Comparison of ENCODE assay signal across 14 cellular contexts in genomic region chr22:44906999-44907644, GRCh38.
DNase-seq lines count a peak whose midpoint lies in the region; ATAC-seq and TF ChIP-seq lines count a peak whose summit lies in the region.
"Had no signal": no experiment of that assay in that cellular context is flagged by ENCODE, and none has a peak within 500 bp of the region (broad histone marks: within the 10 kb centered on the region; RNA-seq: fewer than 3 reads in every experiment).

No MANE protein-coding gene starts in this region.

- ATAC-seq in HG03280 (IDR thresholded peaks at IDR 0.05; ENCODE audit: unreplicated experiment), result no peak
- ATAC-seq in HG03378 (IDR thresholded peaks at IDR 0.05; ENCODE audit: unreplicated experiment), result no peak
- ATAC-seq: GM12878 had no signal

- H3K4ac ChIP-seq in neuronal stem cell (ENCODE audit: low read length), result no peak overlapping the region

- peak overlapping the region; percentile 59 for H4K91ac ChIP-seq in neuronal stem cell (ENCODE audit: low read depth, low read length, poor library complexity)

- H3K4me1 ChIP-seq in right atrium auricular region, result no peaks in the 10 kb centered on the region
- H3K4me1 ChIP-seq in neuronal stem cell (ENCODE audit: control insufficient read depth in 2 of 2, insufficient read depth in 1 of 2, low read depth in 1 of 2, low read length in 2 of 2), result no peaks in the 10 kb centered on the region

- H3K79me1 ChIP-seq in neuronal stem cell (ENCODE audit: low read depth, low read length), result no peaks in the 10 kb centered on the region

- no peaks in the 10 kb centered on the region for H3K36me3 ChIP-seq in right atrium auricular region
- H3K36me3 ChIP-seq in neuronal stem cell (replicated peaks in 1 of 2; ENCODE audit: control insufficient read depth in 2 of 2, insufficient read depth in 2 of 2, low read length in 2 of 2), result peaks cover 48 to 93% of the 10 kb centered on the region in 2 donors

- DNase-seq in cardiac septum (ENCODE audit: low spot score) (peak; percentile 33), right atrium auricular region (ENCODE audit: low spot score) (no peak), islet precursor cell (peak; percentile 41), neuronal stem cell (ENCODE audit: low spot score) (no peak), NCI-H1694 (lab: John Stamatoyannopoulos, UW) (no peak), A172 (ENCODE audit: low spot score) (no peak)
- DNase-seq: AML-193, C1 segment of cervical spinal cord, Calu3, DMS79 had no signal

- H4K8ac ChIP-seq in neuronal stem cell (ENCODE audit: low read depth, low read length), result no peak overlapping the region

- peak overlapping the region; percentile 49 for H2BK5ac ChIP-seq in neuronal stem cell (ENCODE audit: low read length)

- H3K23ac ChIP-seq in neuronal stem cell (ENCODE audit: low read depth, low read length, poor library complexity), result peak overlapping the region; percentile 37

- TF ChIP-seq CTCF in right atrium auricular region (IDR thresholded peaks at IDR 0.05), result no peak

- intact Hi-C loops in cardiac septum (cut with DNase I), result no loop called here

- H3K9me3 ChIP-seq in right atrium auricular region (peaks cover 0 to 6% of the 10 kb centered on the region in 2 donors), neuronal stem cell (replicated peaks in 1 of 2; ENCODE audit: control insufficient read depth in 2 of 2, insufficient read depth in 1 of 2, low read depth in 1 of 2, low read length in 2 of 2) (peaks cover 6 to 17% of the 10 kb centered on the region in 2 donors)

- H2BK120ac ChIP-seq in neuronal stem cell (ENCODE audit: low read depth, low read length), result no peak overlapping the region

- H3K4me2 ChIP-seq in neuronal stem cell (ENCODE audit: insufficient read depth, low read length, poor library complexity, severe bottlenecking), result no peak overlapping the region

- no CpG with 5 or more reads among the region's 18 CpGs for WGBS in neuronal stem cell (ENCODE audit: extremely low coverage in 2 of 2, insufficient read length in 2 of 2, insufficient replicate concordance in 1 of 2), 2 donors

- H2AK5ac ChIP-seq in neuronal stem cell (ENCODE audit: low read depth, low read length), result no peak overlapping the region

- H3K27me3 ChIP-seq in right atrium auricular region (no peaks in the 10 kb centered on the region), neuronal stem cell (ENCODE audit: control insufficient read depth in 3 of 3, insufficient read depth in 3 of 3, low read depth in 1 of 3, low read length in 3 of 3) (no peaks in the 10 kb centered on the region)

- no peak overlapping the region for H3K9ac ChIP-seq in neuronal stem cell (ENCODE audit: low read depth, low read length, poor library complexity)

- no peak overlapping the region for H2BK15ac ChIP-seq in neuronal stem cell (ENCODE audit: low read length)

- H2AFZ ChIP-seq in neuronal stem cell (ENCODE audit: low read length), result no peak overlapping the region

- H3K4me3 ChIP-seq in right atrium auricular region (no peak overlapping the region), neuronal stem cell (ENCODE audit: low read length in 2 of 2) (no peak overlapping the region)
- H3K4me3 ChIP-seq: GM12878 had no signal

- no peak overlapping the region for H2BK12ac ChIP-seq in neuronal stem cell (ENCODE audit: low read length)

- H3K18ac ChIP-seq in neuronal stem cell (ENCODE audit: low read length), result no peak overlapping the region

- no peak overlapping the region for H3K14ac ChIP-seq in neuronal stem cell (ENCODE audit: low read length)

- H3K27ac ChIP-seq in right atrium auricular region, result no peak overlapping the region
- H3K27ac ChIP-seq in neuronal stem cell (replicated peaks; ENCODE audit: low read length), result no peak overlapping the region
- H3K27ac ChIP-seq: 22Rv1 had no signal

Comparison
In these comparisons a context has a peak if more than half of its experiments do, and no peak if none do; other contexts are left out.
1. DNase-seq: peak in cardiac septum (single experiment) and islet precursor cell (single experiment); none in right atrium auricular region (single experiment), neuronal stem cell (single experiment), NCI-H1694 (single experiment) and A172 (single experiment).